ENCODE assay signal across 8 cellular contexts in genomic region chr6:90274481-90275030, GRCh38. TPM values are rescaled to one million over a fixed set of nuclear protein-coding genes. Genes with fewer than 3 reads are reported as not detected.
A peak's percentile ranks its signal among the peaks of the same experiment; 100 is the strongest.
DNase-seq lines count a peak whose midpoint lies in the region; ATAC-seq and TF ChIP-seq lines count a peak whose summit lies in the region.

No MANE protein-coding gene starts in this region.

- H3K27me3 ChIP-seq in SK-N-SH (ENCODE audit: insufficient read depth) = no peaks in the 10 kb centered on the region; the same call in 1 of the 2 replicates
- H3K27me3 ChIP-seq in neural progenitor cell = no peaks in the 10 kb centered on the region

- H3K27ac ChIP-seq in SK-N-SH (ENCODE audit: low read depth in 2 of 2, low read length in 1 of 2) (no peak overlapping the region), neural progenitor cell (no peak overlapping the region)

- no peaks in the 10 kb centered on the region for H3F3A ChIP-seq in SK-N-SH (replicated peaks; ENCODE audit: insufficient read depth)
- no peaks in the 10 kb centered on the region for H3F3A ChIP-seq in neural progenitor cell (ENCODE audit: low read depth)

- DNase-seq in SK-N-SH (no peak), neural progenitor cell (ENCODE audit: low spot score) (peak; percentile 23), NCI-H1105 treated with DMSO at 0.1 percent for 48 hours (lab: John Stamatoyannopoulos, UW) (no peak), omental fat pad (ENCODE audit: low spot score) (no peak), SKM-1 (lab: John Stamatoyannopoulos, UW; ENCODE audit: unreplicated experiment) (no peak), D341Med (ENCODE audit: low spot score) (no peak)
- DNase-seq in activated T-helper 2 cell treated with anti-CD3 and anti-CD28 coated beads, Interferon-gamma antibody, Interleukin-2, Interleukin-4, amounts not matched to agents 10 μg/mL and 5 μg/mL and 100 μg/mL, durations not matched to agents 14 hours and 24 hours and 36 hours (ENCODE audit: low spot score) = peak; percentile 78

- no peak overlapping the region for H3K4me3 ChIP-seq in SK-N-SH (ENCODE audit: low read depth in 2 of 2, low read length in 1 of 2)
- H3K4me3 ChIP-seq in neural progenitor cell = no peak overlapping the region

- H3K4me2 ChIP-seq in SK-N-SH = no peak overlapping the region
- no peak overlapping the region for H3K4me2 ChIP-seq in neural progenitor cell

- peak overlapping the region; percentile 97 for H3K27ac Mint-ChIP-seq in activated T-helper 2 cell treated with anti-CD3 and anti-CD28 coated beads, Interferon-gamma antibody, Interleukin-2, Interleukin-4, amounts not matched to agents 10 μg/mL and 5 μg/mL and 100 μg/mL, durations not matched to agents 14 hours and 24 hours and 36 hours
- no peak overlapping the region for H3K27ac Mint-ChIP-seq in neural progenitor cell

- no peaks in the 10 kb centered on the region for H3K36me3 ChIP-seq in SK-N-SH (replicated peaks in 1 of 2; ENCODE audit: control insufficient read depth in 1 of 2, insufficient read depth in 2 of 2, low read length in 1 of 2)
- H3K36me3 ChIP-seq in neural progenitor cell = no peaks in the 10 kb centered on the region

- no peaks in the 10 kb centered on the region for H3K9me2 ChIP-seq in SK-N-SH

- H3K9me3 ChIP-seq in SK-N-SH (no peaks in the 10 kb centered on the region), neural progenitor cell (ENCODE audit: low read depth) (peaks cover 5% of the 10 kb centered on the region)

- peaks cover 11% of the 10 kb centered on the region for H3K9me3 Mint-ChIP-seq in activated T-helper 2 cell treated with anti-CD3 and anti-CD28 coated beads, Interferon-gamma antibody, Interleukin-2, Interleukin-4, amounts not matched to agents 10 μg/mL and 5 μg/mL and 100 μg/mL, durations not matched to agents 14 hours and 24 hours and 36 hours
- H3K9me3 Mint-ChIP-seq in neural progenitor cell = peaks cover 20% of the 10 kb centered on the region

- TF ChIP-seq RAD21 in SK-N-SH (IDR thresholded peaks at IDR 0.05; ENCODE audit: low read length) = peak; percentile 32; the same call in 1 of the 2 replicates

- intact Hi-C loops in activated T-helper 2 cell treated with anti-CD3 and anti-CD28 coated beads, Interferon-gamma antibody, Interleukin-2, Interleukin-4, amounts not matched to agents 10 μg/mL and 5 μg/mL and 100 μg/mL, durations not matched to agents 14 hours and 24 hours and 36 hours (cut with micrococcal nuclease) = loop anchor here (1.0 to 5.0 kb wide), 17 partner anchors 10 to 322 kb away; no protein-coding TSS in a partner anchor

- ATAC-seq in SK-N-SH treated with all-trans-retinoic acid at 6 μM for 48 hours = no peak
- ATAC-seq in omental fat pad (ENCODE audit: low FRiP score) = no peak

- no peaks in the 10 kb centered on the region; a peak in 1 of 4 replicates for H3K4me1 ChIP-seq in SK-N-SH (ENCODE audit: control insufficient read depth in 1 of 2, insufficient read depth in 2 of 2, low read depth in 1 of 2, low read length in 1 of 2)
- peaks cover 4% of the 10 kb centered on the region for H3K4me1 ChIP-seq in neural progenitor cell

- POLR2A ChIA-PET in SK-N-SH (lab: Yijun Ruan, JAX) = no interaction called here

- CTCF ChIA-PET in SK-N-SH (lab: Yijun Ruan, JAX) = interaction anchor here (0.9 to 1.8 kb wide), 4 partner anchors 10 to 296 kb away, joined by 3 to 6 read pairs (median 3); no protein-coding TSS in a partner anchor

- peak; percentile 10; the same call in 1 of the 2 replicates for TF ChIP-seq CTCF in SK-N-SH (IDR thresholded peaks at IDR 0.05)
- peak; percentile 25 for TF ChIP-seq CTCF in neural progenitor cell (IDR thresholded peaks at IDR 0.05)
- no peak for TF ChIP-seq CTCF in omental fat pad (IDR thresholded peaks at IDR 0.05)

- no peaks in the 10 kb centered on the region for H3K27me3 Mint-ChIP-seq in activated T-helper 2 cell treated with anti-CD3 and anti-CD28 coated beads, Interferon-gamma antibody, Interleukin-2, Interleukin-4, amounts not matched to agents 10 μg/mL and 5 μg/mL and 100 μg/mL, durations not matched to agents 14 hours and 24 hours and 36 hours (ENCODE audit: low read depth)
- no peaks in the 10 kb centered on the region for H3K27me3 Mint-ChIP-seq in neural progenitor cell (ENCODE audit: insufficient read depth, low read depth)

- peak overlapping the region; percentile 72 for H3K4me3 Mint-ChIP-seq in activated T-helper 2 cell treated with anti-CD3 and anti-CD28 coated beads, Interferon-gamma antibody, Interleukin-2, Interleukin-4, amounts not matched to agents 10 μg/mL and 5 μg/mL and 100 μg/mL, durations not matched to agents 14 hours and 24 hours and 36 hours (ENCODE audit: low read depth)
- no peak overlapping the region for H3K4me3 Mint-ChIP-seq in neural progenitor cell

- 92% methylated on average over 9 of the region's 9 CpGs for WGBS in SK-N-SH (ENCODE audit: low lambda C conversion rate)

- no peak for TF ChIP-seq EP300 in SK-N-SH (IDR thresholded peaks at IDR 0.05; ENCODE audit: borderline replicate concordance in 1 of 2, low read depth in 1 of 2, low read length in 1 of 2)

- H3K36me3 Mint-ChIP-seq in activated T-helper 2 cell treated with anti-CD3 and anti-CD28 coated beads, Interferon-gamma antibody, Interleukin-2, Interleukin-4, amounts not matched to agents 10 μg/mL and 5 μg/mL and 100 μg/mL, durations not matched to agents 14 hours and 24 hours and 36 hours (ENCODE audit: low read depth) = peaks cover 67% of the 10 kb centered on the region
- H3K36me3 Mint-ChIP-seq in neural progenitor cell = peaks cover 15% of the 10 kb centered on the region

- H2AFZ ChIP-seq in SK-N-SH (ENCODE audit: low read depth) (no peak overlapping the region), neural progenitor cell (replicated peaks) (no peak overlapping the region)

- H3K4me1 Mint-ChIP-seq in activated T-helper 2 cell treated with anti-CD3 and anti-CD28 coated beads, Interferon-gamma antibody, Interleukin-2, Interleukin-4, amounts not matched to agents 10 μg/mL and 5 μg/mL and 100 μg/mL, durations not matched to agents 14 hours and 24 hours and 36 hours (ENCODE audit: low read depth) = peaks cover 84% of the 10 kb centered on the region
- H3K4me1 Mint-ChIP-seq in neural progenitor cell = peaks cover 1% of the 10 kb centered on the region

- H3K9ac ChIP-seq in SK-N-SH (no peak overlapping the region), neural progenitor cell (no peak overlapping the region)

- H3K79me2 ChIP-seq in SK-N-SH (ENCODE audit: insufficient read depth) = no peaks in the 10 kb centered on the region
- H3K79me2 ChIP-seq in neural progenitor cell (ENCODE audit: low read depth) = no peaks in the 10 kb centered on the region

- H4K20me1 ChIP-seq in SK-N-SH (ENCODE audit: insufficient read depth) (no peaks in the 10 kb centered on the region), neural progenitor cell (ENCODE audit: low read depth) (no peaks in the 10 kb centered on the region)

TF ChIP-seq in SK-N-SH, 30 proteins besides CTCF, POLR2A, EP300 and RAD21:
- TF ChIP-seq CHD2 (IDR thresholded peaks at IDR 0.05; ENCODE audit: low read length, partially characterized antibody) = no peak
- TF ChIP-seq TEAD4 (IDR thresholded peaks at IDR 0.05; ENCODE audit: borderline replicate concordance, insufficient read depth) = no peak
- no peak for TF ChIP-seq USF1 (IDR thresholded peaks at IDR 0.05; ENCODE audit: borderline replicate concordance, low read depth)

TF ChIP-seq in SK-N-SH treated with all-trans-retinoic acid at 6 μM for 48 hours, 23 proteins besides CTCF, POLR2A, EP300 and RAD21:
- no peak for TF ChIP-seq BACH2 (CRISPR knock-in tag; IDR thresholded peaks at IDR 0.05; ENCODE audit: borderline replicate concordance)
- TF ChIP-seq TOX (CRISPR knock-in tag; IDR thresholded peaks at IDR 0.05; ENCODE audit: borderline replicate concordance) = no peak
- TF ChIP-seq ZFP3 (CRISPR knock-in tag; IDR thresholded peaks at IDR 0.05) = no peak
- TF ChIP-seq OSR1 (CRISPR knock-in tag; IDR thresholded peaks at IDR 0.05) = no peak
- TF ChIP-seq, protein P1, sequence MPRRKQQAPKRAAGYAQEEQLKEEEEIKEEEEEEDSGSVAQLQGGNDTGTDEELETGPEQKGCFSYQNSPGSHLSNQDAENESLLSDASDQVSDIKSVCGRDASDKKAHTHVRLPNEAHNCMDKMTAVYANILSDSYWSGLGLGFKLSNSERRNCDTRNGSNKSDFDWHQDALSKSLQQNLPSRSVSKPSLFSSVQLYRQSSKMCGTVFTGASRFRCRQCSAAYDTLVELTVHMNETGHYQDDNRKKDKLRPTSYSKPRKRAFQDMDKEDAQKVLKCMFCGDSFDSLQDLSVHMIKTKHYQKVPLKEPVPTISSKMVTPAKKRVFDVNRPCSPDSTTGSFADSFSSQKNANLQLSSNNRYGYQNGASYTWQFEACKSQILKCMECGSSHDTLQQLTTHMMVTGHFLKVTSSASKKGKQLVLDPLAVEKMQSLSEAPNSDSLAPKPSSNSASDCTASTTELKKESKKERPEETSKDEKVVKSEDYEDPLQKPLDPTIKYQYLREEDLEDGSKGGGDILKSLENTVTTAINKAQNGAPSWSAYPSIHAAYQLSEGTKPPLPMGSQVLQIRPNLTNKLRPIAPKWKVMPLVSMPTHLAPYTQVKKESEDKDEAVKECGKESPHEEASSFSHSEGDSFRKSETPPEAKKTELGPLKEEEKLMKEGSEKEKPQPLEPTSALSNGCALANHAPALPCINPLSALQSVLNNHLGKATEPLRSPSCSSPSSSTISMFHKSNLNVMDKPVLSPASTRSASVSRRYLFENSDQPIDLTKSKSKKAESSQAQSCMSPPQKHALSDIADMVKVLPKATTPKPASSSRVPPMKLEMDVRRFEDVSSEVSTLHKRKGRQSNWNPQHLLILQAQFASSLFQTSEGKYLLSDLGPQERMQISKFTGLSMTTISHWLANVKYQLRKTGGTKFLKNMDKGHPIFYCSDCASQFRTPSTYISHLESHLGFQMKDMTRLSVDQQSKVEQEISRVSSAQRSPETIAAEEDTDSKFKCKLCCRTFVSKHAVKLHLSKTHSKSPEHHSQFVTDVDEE (CRISPR knock-in tag; IDR thresholded peaks at IDR 0.05) = no peak
- TF ChIP-seq ZNF70 (CRISPR knock-in tag; IDR thresholded peaks at IDR 0.05) = no peak
- no peak for TF ChIP-seq PPARA (CRISPR knock-in tag; IDR thresholded peaks at IDR 0.05; ENCODE audit: borderline replicate concordance)
- TF ChIP-seq ZFP30 (CRISPR knock-in tag; IDR thresholded peaks at IDR 0.05) = no peak

RNA-seq across cellular contexts. Expression of gene BACH2, which starts 22.1 kb away (rescaled TPM):
- polyA plus RNA-seq in SK-N-SH (2012; rRNA removed) = 0.46 and 0.50 TPM in 2 replicates
- polyA plus RNA-seq in SK-N-SH (2012; cell fraction: cytosol; rRNA removed) = 0.72 and 0.75 TPM in 2 replicates
- polyA plus RNA-seq in SK-N-SH (2012; cell fraction: nucleus; rRNA removed) = 0.64 and 0.72 TPM in 2 replicates
- 88.8 and 89.7 TPM in 2 replicates for total RNA-seq in activated T-helper 2 cell treated with anti-CD3 and anti-CD28 coated beads, Interferon-gamma antibody, Interleukin-2, Interleukin-4, amounts not matched to agents 10 μg/mL and 5 μg/mL and 100 μg/mL, durations not matched to agents 14 hours and 24 hours and 36 hours
- total RNA-seq in neural progenitor cell (ENCODE audit: low replicate concordance) = 3.9 and 5.3 TPM in 2 replicates
- 1 to 10 TPM; 4.0 to 9.4 (median 7.0) TPM for total RNA-seq in omental fat pad

Comparison
In these comparisons a context has a peak if more than half of its experiments do, and no peak if none do; other contexts are left out.
1. DNase-seq: peak in activated T-helper 2 cell treated with anti-CD3 and anti-CD28 coated beads, Interferon-gamma antibody, Interleukin-2, Interleukin-4, amounts not matched to agents 10 μg/mL and 5 μg/mL and 100 μg/mL, durations not matched to agents 14 hours and 24 hours and 36 hours (single experiment) and neural progenitor cell (single experiment); none in SK-N-SH (single experiment), NCI-H1105 treated with DMSO at 0.1 percent for 48 hours (single experiment), omental fat pad (single experiment), SKM-1 (single experiment) and D341Med (single experiment).
2. CTCF ChIP-seq: peak in SK-N-SH (single experiment) and neural progenitor cell (single experiment); none in omental fat pad (0 of 3).